Comparison of ENCODE assay signal across 17 cellular contexts in the genomic region with DNA sequence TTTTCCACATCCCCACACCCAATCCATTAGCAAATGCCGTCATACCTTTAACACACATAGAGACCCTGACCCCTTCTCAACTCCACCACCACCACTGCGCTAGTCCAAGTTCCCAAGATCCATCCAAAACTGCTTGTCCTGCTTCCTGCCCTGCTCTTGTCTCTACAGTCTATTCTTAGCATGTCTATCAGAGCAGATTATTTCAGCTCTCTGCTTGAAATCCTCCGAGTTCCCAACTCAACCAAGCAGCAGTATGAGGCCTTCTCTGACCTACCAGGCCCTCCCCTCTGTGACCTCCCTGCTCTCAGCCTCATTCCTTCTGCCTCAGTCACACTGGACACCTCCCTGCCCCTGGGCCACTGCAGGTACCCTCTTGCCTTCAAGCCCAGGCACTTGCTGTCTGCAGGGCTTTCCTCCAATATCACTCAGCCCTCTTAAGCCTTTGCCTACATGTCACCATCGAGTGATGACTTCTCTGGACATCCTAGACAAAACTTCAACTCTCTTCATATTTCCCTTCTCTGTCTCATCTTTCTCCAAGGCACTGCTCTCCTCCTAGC.
A peak's percentile ranks its signal among the peaks of the same experiment; 100 is the strongest.
DNase-seq lines count a peak whose midpoint lies in the region; ATAC-seq, FAIRE-seq and TF ChIP-seq lines count a peak whose summit lies in the region.
"Had no signal": no experiment of that assay in that cellular context is flagged by ENCODE, and none has a peak within 500 bp of the region (broad histone marks: within the 10 kb centered on the region; RNA-seq: fewer than 3 reads in every experiment).

No MANE protein-coding gene starts in this region.

- H3K4me3 ChIP-seq in H1 (ENCODE audit: extremely low read depth in 1 of 4, insufficient read depth in 2 of 4, low read depth in 3 of 4, low read length in 4 of 4): no peak overlapping the region
- H3K4me3 ChIP-seq: BLaER1, GM12878 had no signal

- peaks cover 0 to 38% (median 10%) of the 10 kb centered on the region in 4 experiments; a peak in 6 of 7 replicates for H3K4me1 ChIP-seq in H1 (replicated peaks in 1 of 4; ENCODE audit: control insufficient read depth in 3 of 4, insufficient read depth in 4 of 4, low read length in 3 of 4)
- H3K4me1 ChIP-seq: Caco-2 had no signal

- intact Hi-C loops in Right ventricle myocardium inferior (cut with DNase I): no loop called here
- intact Hi-C loops in cardiac septum (cut with DNase I): no loop called here
- intact Hi-C loops in left ventricle myocardium superior (cut with micrococcal nuclease): no loop called here

- no peaks in the 10 kb centered on the region for H3K36me3 ChIP-seq in H1 (ENCODE audit: control insufficient read depth in 2 of 4, insufficient read depth in 4 of 4, low read length in 3 of 4)
- H3K36me3 ChIP-seq: BLaER1 had no signal

- H3K27me3 ChIP-seq in H1 (replicated peaks in 1 of 4; ENCODE audit: control insufficient read depth in 3 of 4, extremely low read depth in 1 of 4, insufficient read depth in 3 of 4, low read length in 3 of 4): peaks cover 0 to 12% (median 2%) of the 10 kb centered on the region in 4 experiments; a peak in 4 of 7 replicates
- H3K27me3 ChIP-seq: BLaER1 had no signal

- no peak for TF ChIP-seq EP300 in H1 (IDR thresholded peaks at IDR 0.05; ENCODE audit: borderline replicate concordance in 1 of 2, low read depth in 2 of 2, low read length in 2 of 2)

- H4K20me1 ChIP-seq in H1 (replicated peaks in 1 of 2; ENCODE audit: control insufficient read depth in 1 of 2, insufficient read depth in 2 of 2, low read length in 2 of 2): no peaks in the 10 kb centered on the region
- H4K20me1 ChIP-seq: BLaER1 had no signal

- CTCF ChIA-PET in H1 (lab: Charles Lee; ENCODE audit: partially characterized antibody): interaction anchor here (0.7 to 5.0 kb wide), 7 partner anchors 13 to 641 kb away, joined by 3 to 14 read pairs (median 4); no protein-coding TSS in a partner anchor

- H3K23ac ChIP-seq in H1 (ENCODE audit: insufficient read length): no peak overlapping the region

- no peak for TF ChIP-seq POLR2A in H1 (IDR thresholded peaks at IDR 0.05; ENCODE audit: control extremely low read depth in 1 of 2, low read depth in 2 of 2, low read length in 2 of 2)

- no peak for DNase-seq in Right ventricle myocardium inferior (ENCODE audit: missing footprints)
- no peak for DNase-seq in cardiac septum (ENCODE audit: low spot score)
- peak in 1 of 2 experiments; percentile 32 for DNase-seq in H1 (ENCODE audit: low read depth in 1 of 2, low spot score in 2 of 2)
- DNase-seq in left ventricle myocardium superior: no peak
- no peak for DNase-seq in stimulated activated CD4-positive, alpha-beta T cell treated with anti-CD3 and anti-CD28 coated beads, Interleukin-2, amount 100 ng/mL, for 24 hours
- DNase-seq in NCI-H1930 (lab: John Stamatoyannopoulos, UW): no peak
- DNase-seq: 8988T; AML-193; Caco-2; CD8-positive, alpha-beta memory T cell; DMS53 had no signal

- H3K79me2 ChIP-seq in H1 (ENCODE audit: control insufficient read depth in 1 of 2, insufficient read depth in 2 of 2, low read length in 2 of 2): no peaks in the 10 kb centered on the region

- peak overlapping the region; percentile 52; the same call in 1 of the 2 replicates for H2BK12ac ChIP-seq in H1 (ENCODE audit: low read depth, low read length)

- no peak overlapping the region for H2BK120ac ChIP-seq in H1 (replicated peaks; ENCODE audit: low read depth, low read length)

- H3K4me2 ChIP-seq in H1 (ENCODE audit: insufficient read depth in 1 of 2, low read depth in 2 of 2, low read length in 2 of 2): peak overlapping the region in 1 of 2 experiments; percentile 30; a peak in 1 of 4 replicates
- H3K4me2 ChIP-seq: BLaER1 had no signal

- no peak overlapping the region for H3K4ac ChIP-seq in H1 (replicated peaks; ENCODE audit: insufficient read length, low read depth, low read length)

- H3K18ac ChIP-seq in H1 (ENCODE audit: extremely low read depth, low read length): no peak overlapping the region; the same call in 1 of the 2 replicates

- POLR2A ChIA-PET in H1 (lab: Charles Lee; ENCODE audit: partially characterized antibody): no interaction called here

- no peak overlapping the region for H3K56ac ChIP-seq in H1 (replicated peaks; ENCODE audit: insufficient read length, low read depth, low read length)

- no peak overlapping the region for H3K14ac ChIP-seq in H1 (ENCODE audit: insufficient read length)

- H2AFZ ChIP-seq in H1 (ENCODE audit: low read length): no peak overlapping the region

- peak overlapping the region; percentile 37; the same call in 1 of the 2 replicates for H2BK15ac ChIP-seq in H1 (ENCODE audit: low read length)

- 0 out of 2 replicates have a peak overlapping the region, but pooled peaks have one; percentile 55 for H2AK5ac ChIP-seq in H1 (ENCODE audit: low read depth, low read length)

- no peak for TF ChIP-seq CTCF in H1 (IDR thresholded peaks at IDR 0.05; ENCODE audit: control extremely low read depth in 1 of 3, insufficient read depth in 1 of 3, low read depth in 1 of 3, low read length in 3 of 3)

- no peaks in the 10 kb centered on the region for H3K79me1 ChIP-seq in H1 (ENCODE audit: low read depth, low read length)

- H2BK5ac ChIP-seq in H1 (ENCODE audit: low read depth, low read length): no peak overlapping the region

- no peaks in the 10 kb centered on the region for H3K9me3 ChIP-seq in H1 (ENCODE audit: insufficient read depth in 2 of 2, low read depth in 1 of 2, low read length in 1 of 2)
- H3K9me3 ChIP-seq: BLaER1, Caco-2 had no signal

- 96% methylated on average over 4 of the region's 4 CpGs; no CpG with 5 or more reads in 1 of the 2 experiments for WGBS in H1 (ENCODE audit: extremely low coverage in 1 of 2, insufficient coverage in 1 of 2, insufficient read length in 1 of 2, insufficient replicate concordance in 2 of 2, low coverage in 1 of 2, low lambda C conversion rate in 2 of 2, missing lambda C conversion rate in 1 of 2), 2 experiments

- H3K27ac ChIP-seq in H1 (ENCODE audit: low read depth, low read length): no peak overlapping the region
- H3K27ac ChIP-seq: BLaER1, HL-60 had no signal

- peak overlapping the region; percentile 74; the same call in 1 of the 2 replicates for H2BK20ac ChIP-seq in H1 (ENCODE audit: low read length)

- peak overlapping the region; percentile 21 for H4K91ac ChIP-seq in H1 (replicated peaks; ENCODE audit: insufficient read length, low read length)

- no peak overlapping the region for H4K8ac ChIP-seq in H1 (ENCODE audit: extremely low read depth, insufficient read depth, low read length)

- ATAC-seq in Right ventricle myocardium inferior (peak; percentile 52), left ventricle myocardium superior (peak; percentile 73), GM18868 (IDR thresholded peaks at IDR 0.05; ENCODE audit: unreplicated experiment) (no peak)
- ATAC-seq: GM12878, HCT116 had no signal

- FAIRE-seq in H1 (lab: Jason Lieb, UNC): no peak
- FAIRE-seq: GM12878, GM18507 had no signal

- no peak overlapping the region for H3K9ac ChIP-seq in H1 (replicated peaks in 1 of 4; ENCODE audit: extremely low read depth in 1 of 4, low read depth in 3 of 4, low read length in 3 of 4)
- H3K9ac ChIP-seq: BLaER1 had no signal

- no peak overlapping the region for H4K5ac ChIP-seq in H1 (ENCODE audit: insufficient read length, low read depth, low read length)

- H3K23me2 ChIP-seq in H1 (ENCODE audit: low read depth, low read length): peaks cover 7% of the 10 kb centered on the region; the same call in 1 of the 2 replicates

- TF ChIP-seq RAD21 in H1 (IDR thresholded peaks at IDR 0.05 in 1 of 2, conservative IDR thresholded peaks at IDR 0.05 in 1 of 2; ENCODE audit: low read depth in 2 of 2, low read length in 2 of 2): no peak

TF ChIP-seq in H1, 55 proteins besides CTCF, POLR2A, EP300 and RAD21:
- TF ChIP-seq FOSL1 (IDR thresholded peaks at IDR 0.05; ENCODE audit: insufficient read depth, low read depth, low read length): no peak
- no peak for TF ChIP-seq CBX5 (IDR thresholded peaks at IDR 0.05; ENCODE audit: low read depth, low read length)
- no peak for TF ChIP-seq POU5F1 (IDR thresholded peaks at IDR 0.05; ENCODE audit: low read depth, low read length)
- TF ChIP-seq RBBP5 (IDR thresholded peaks at IDR 0.05; ENCODE audit: borderline replicate concordance, low read depth, low read length): no peak
- TF ChIP-seq, protein P1, sequence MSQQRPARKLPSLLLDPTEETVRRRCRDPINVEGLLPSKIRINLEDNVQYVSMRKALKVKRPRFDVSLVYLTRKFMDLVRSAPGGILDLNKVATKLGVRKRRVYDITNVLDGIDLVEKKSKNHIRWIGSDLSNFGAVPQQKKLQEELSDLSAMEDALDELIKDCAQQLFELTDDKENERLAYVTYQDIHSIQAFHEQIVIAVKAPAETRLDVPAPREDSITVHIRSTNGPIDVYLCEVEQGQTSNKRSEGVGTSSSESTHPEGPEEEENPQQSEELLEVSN (IDR thresholded peaks at IDR 0.05): no peak
- TF ChIP-seq, protein P2, sequence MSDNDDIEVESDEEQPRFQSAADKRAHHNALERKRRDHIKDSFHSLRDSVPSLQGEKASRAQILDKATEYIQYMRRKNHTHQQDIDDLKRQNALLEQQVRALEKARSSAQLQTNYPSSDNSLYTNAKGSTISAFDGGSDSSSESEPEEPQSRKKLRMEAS (IDR thresholded peaks at IDR 0.05): no peak
- no peak for TF ChIP-seq HDAC6 (IDR thresholded peaks at IDR 0.05; ENCODE audit: low read depth, low read length)
- TF ChIP-seq ASH2L (IDR thresholded peaks at IDR 0.05; ENCODE audit: low read length): no peak
- TF ChIP-seq GTF2F1 (IDR thresholded peaks at IDR 0.05; ENCODE audit: borderline replicate concordance, low read depth, low read length): no peak
- TF ChIP-seq EZH2 (IDR thresholded peaks at IDR 0.05; ENCODE audit: low read depth, low read length, severe bottlenecking): no peak
- TF ChIP-seq MAFK (IDR thresholded peaks at IDR 0.05; ENCODE audit: low read depth, low read length): no peak
- TF ChIP-seq BCL11A (IDR thresholded peaks at IDR 0.05; ENCODE audit: low read depth in 2 of 2, low read length in 2 of 2): no peak
- TF ChIP-seq PHF8 (conservative IDR thresholded peaks at IDR 0.05; ENCODE audit: low read depth, low read length): no peak
- TF ChIP-seq CHD1 (IDR thresholded peaks at IDR 0.05; ENCODE audit: low read depth, low read length): no peak
- TF ChIP-seq KDM5A (IDR thresholded peaks at IDR 0.05; ENCODE audit: low read length): no peak
- no peak for TF ChIP-seq JUND (IDR thresholded peaks at IDR 0.05; ENCODE audit: low read length)
- no peak for TF ChIP-seq TBP (IDR thresholded peaks at IDR 0.05; ENCODE audit: low read depth, low read length)
